ENCODE assay signal across 28 cellular contexts in the genomic region with DNA sequence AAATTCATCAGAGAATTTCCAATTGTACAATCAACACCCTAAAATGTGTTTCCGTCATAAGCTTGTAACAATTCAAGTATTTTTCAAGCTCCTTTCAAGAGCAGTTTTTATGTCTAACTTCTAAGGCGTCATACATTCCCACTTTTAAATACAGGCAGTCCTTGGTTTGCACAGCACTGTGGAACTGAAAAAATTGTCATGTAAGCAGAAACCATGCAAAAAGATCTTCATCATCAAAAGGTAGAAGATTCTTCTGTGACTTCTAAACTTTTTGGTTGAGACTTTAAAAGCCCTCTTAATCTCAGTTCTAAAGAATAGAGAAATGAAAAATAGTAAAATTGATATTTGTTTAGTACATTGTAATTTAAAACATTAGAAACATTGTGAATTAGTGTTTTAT.
"Had no signal": no experiment of that assay in that cellular context is flagged by ENCODE, and none has a peak within 500 bp of the region (broad histone marks: within the 10 kb centered on the region; RNA-seq: fewer than 3 reads in every experiment).

No MANE protein-coding gene starts in this region.

- H3K4me2 ChIP-seq: neural progenitor cell, smooth muscle cell had no signal

- H3K27me3 ChIP-seq: neural progenitor cell, ovary, spleen, suprapubic skin, testis, tibial artery, transverse colon, upper lobe of right lung, uterus had no signal

- H3K9me3 ChIP-seq: ovary, psoas muscle, testis, transverse colon, uterus had no signal

- ATAC-seq: natural killer cell; psoas muscle; right cardiac atrium; sciatic nerve; stimulated activated memory B cell treated with anti-CD40 and anti-IgM and Interleukin-4, amounts not matched to agents 10 μg/mL and 1 μg/mL and 100 μg/mL, for 72 hours; stimulated activated naive CD8-positive, alpha-beta T cell treated with anti-CD3 and anti-CD28 coated beads, Interleukin-15, amount 100 ng/mL, for 72 hours; stimulated activated naive CD8-positive, alpha-beta T cell treated with anti-CD3 and anti-CD28 coated beads, Interleukin-15, Interleukin-2, amounts not matched to agents 100 U/mL and 50 U/mL, for 24 hours; upper lobe of right lung had no signal

- H3K4me1 ChIP-seq: neural progenitor cell, parathyroid adenoma, psoas muscle, spleen, suprapubic skin, testis, tibial artery, transverse colon, upper lobe of right lung, uterus had no signal

- H3K36me3 ChIP-seq: ovary, spleen, suprapubic skin, tibial artery, transverse colon, upper lobe of right lung, uterus had no signal

- H3K79me2 ChIP-seq: parathyroid adenoma had no signal

- H3K9ac ChIP-seq: neural progenitor cell, parathyroid adenoma had no signal

- H3K4me3 ChIP-seq: neural progenitor cell, ovary, psoas muscle, skin epidermis, smooth muscle cell, spleen, suprapubic skin, testis, tibial artery, transverse colon, upper lobe of right lung, uterus had no signal

- DNase-seq: natural killer cell; occipital lobe; ovary; posterior cingulate gyrus; psoas muscle; right cardiac atrium; spleen; stimulated activated CD4-positive, alpha-beta T cell treated with anti-CD3 and anti-CD28 coated beads, Interleukin-12 subunit alpha, Interleukin-12 subunit beta, amount 100 ng/mL, for 4 hours; stimulated activated CD4-positive, alpha-beta T cell treated with anti-CD3 and anti-CD28 coated beads, Interleukin-1b, Interleukin-23, amount 100 ng/mL, for 48 hours; stimulated activated CD4-positive, alpha-beta T cell treated with anti-CD3 and anti-CD28 coated beads, Interleukin-4, amount 100 ng/mL, for 1 hour; stimulated activated CD4-positive, alpha-beta T cell treated with anti-CD3 and anti-CD28 coated beads, Interleukin-4, amount 100 ng/mL, for 4 hours; stimulated activated CD8-positive, alpha-beta memory T cell treated with anti-CD3 and anti-CD28 coated beads, Interleukin-4, amount 100 ng/mL, for 48 hours; stimulated activated naive CD4-positive, alpha-beta T cell; stimulated activated naive CD8-positive, alpha-beta T cell treated with anti-CD3 and anti-CD28 coated beads, Interleukin-15, amount 100 ng/mL, for 72 hours; stimulated activated naive CD8-positive, alpha-beta T cell treated with anti-CD3 and anti-CD28 coated beads, Interleukin-15, Interleukin-2, amounts not matched to agents 100 U/mL and 50 U/mL, for 24 hours; substantia nigra; testis; tibial artery; transverse colon; upper lobe of right lung; uterus had no signal

- H2AFZ ChIP-seq: parathyroid adenoma had no signal

- H3K27ac ChIP-seq: neural progenitor cell, ovary, parathyroid adenoma, psoas muscle, skin epidermis, spleen, suprapubic skin, testis, tibial artery, transverse colon, upper lobe of right lung, uterus had no signal
